8 cellular contexts compared by ENCODE assay signal in the genomic region with DNA sequence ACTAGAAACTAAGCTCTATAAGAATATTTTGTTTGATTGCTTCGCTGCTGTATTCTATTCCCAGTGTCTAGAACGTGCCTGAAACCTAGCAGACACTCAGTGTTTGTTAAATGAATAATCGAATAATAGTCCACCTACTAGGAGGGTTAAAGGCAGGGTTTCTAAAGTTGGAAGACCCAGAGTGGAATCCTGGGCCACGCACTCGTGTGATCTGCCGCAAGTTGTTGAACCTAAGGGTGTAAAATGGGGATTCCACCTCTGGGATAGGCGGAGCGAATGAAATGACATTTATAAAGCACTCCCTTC. TPM values are rescaled to one million over a fixed set of nuclear protein-coding genes. Genes with fewer than 3 reads are reported as not detected.
DNase-seq lines count a peak whose midpoint lies in the region; ATAC-seq and TF ChIP-seq lines count a peak whose summit lies in the region.

No MANE protein-coding gene starts in this region.

- H3K4me1 ChIP-seq in OCI-LY7 (ENCODE audit: insufficient read depth, low read length, poor library complexity, severe bottlenecking) = peaks cover 36% of the 10 kb centered on the region

- ATAC-seq in HG02642 (IDR thresholded peaks at IDR 0.05; ENCODE audit: poor library complexity, unreplicated experiment) (no peak), sciatic nerve (no peak)

- H3K4me2 ChIP-seq in OCI-LY7 (ENCODE audit: low read length) = peak overlapping the region; percentile 74

- H3K4me3 Mint-ChIP-seq in endothelial cell (ENCODE audit: unreplicated experiment) = peak overlapping the region; percentile 94
- peak overlapping the region; percentile 94 for H3K4me3 Mint-ChIP-seq in progenitor cell of endocrine pancreas (ENCODE audit: low read depth)

- H3K36me3 Mint-ChIP-seq in endothelial cell (ENCODE audit: low read depth, unreplicated experiment) = peaks cover 5% of the 10 kb centered on the region
- H3K36me3 Mint-ChIP-seq in progenitor cell of endocrine pancreas (ENCODE audit: insufficient read depth) = no peaks in the 10 kb centered on the region

- peaks cover 23% of the 10 kb centered on the region; the same call in 1 of the 2 replicates for H3K79me2 ChIP-seq in OCI-LY7 (ENCODE audit: insufficient read depth, low read depth, low read length)

- POLR2A ChIA-PET in OCI-LY7 (lab: Charles Lee) = no interaction called here

- intact Hi-C loops in OCI-LY7 (cut with micrococcal nuclease; ENCODE audit: unreplicated experiment) (loop anchor here (2.0 kb wide), 1 partner anchor 60 kb away; a partner anchor contains a TSS), sciatic nerve (cut with DNase I) (no loop called here)

- CTCF ChIA-PET in OCI-LY7 (lab: Charles Lee; ENCODE audit: unreplicated experiment) = interaction anchor here (0.5 kb wide), 1 partner anchor 41 kb away, joined by 3 read pairs; no protein-coding TSS in a partner anchor

- H2AFZ ChIP-seq in OCI-LY7 (ENCODE audit: low read length) = peak overlapping the region; percentile 77

- no peak for TF ChIP-seq CTCF in GM06990 (IDR thresholded peaks at IDR 0.05; ENCODE audit: insufficient read depth, low read length, poor library complexity, severe bottlenecking)
- TF ChIP-seq CTCF in OCI-LY7 (conservative IDR thresholded peaks at IDR 0.05; ENCODE audit: low read length) = no peak
- no peak for TF ChIP-seq CTCF in endothelial cell (IDR thresholded peaks at IDR 0.05; ENCODE audit: unreplicated experiment)
- no peak for TF ChIP-seq CTCF in progenitor cell of endocrine pancreas (IDR thresholded peaks at IDR 0.05; ENCODE audit: unreplicated experiment)

- no peaks in the 10 kb centered on the region for H3K9me3 ChIP-seq in OCI-LY7 (ENCODE audit: low read length)

- peak overlapping the region; percentile 68 for H3K27ac Mint-ChIP-seq in endothelial cell (ENCODE audit: unreplicated experiment)
- peak overlapping the region; percentile 80 for H3K27ac Mint-ChIP-seq in progenitor cell of endocrine pancreas

- H4K20me1 ChIP-seq in OCI-LY7 (ENCODE audit: insufficient read depth, low read length) = no peaks in the 10 kb centered on the region

- no peaks in the 10 kb centered on the region for H3K36me3 ChIP-seq in GM06990 (ENCODE audit: control insufficient read depth, insufficient read depth, low read length)
- H3K36me3 ChIP-seq in OCI-LY7 (ENCODE audit: insufficient read depth, low read length) = no peaks in the 10 kb centered on the region

- H3K9me3 Mint-ChIP-seq in endothelial cell (ENCODE audit: unreplicated experiment) (no peaks in the 10 kb centered on the region), progenitor cell of endocrine pancreas (ENCODE audit: low read depth) (no peaks in the 10 kb centered on the region)

- DNase-seq in GM06990 (ENCODE audit: extremely low read depth, insufficient read length) (no peak), OCI-LY7 (ENCODE audit: low spot score) (no peak), endothelial cell (ENCODE audit: low spot score) (no peak), progenitor cell of endocrine pancreas (ENCODE audit: low spot score, unreplicated experiment) (no peak), NCI-H446 (lab: John Stamatoyannopoulos, UW) (no peak), GM19238 (ENCODE audit: insufficient read length, low spot score) (no peak), sciatic nerve (ENCODE audit: low spot score) (no peak)

- H3K9me2 ChIP-seq in OCI-LY7 (ENCODE audit: insufficient read depth, low read length) = no peaks in the 10 kb centered on the region

- H3K27me3 Mint-ChIP-seq in endothelial cell (ENCODE audit: unreplicated experiment) (peaks cover 7% of the 10 kb centered on the region), progenitor cell of endocrine pancreas (no peaks in the 10 kb centered on the region)

- H3K4me1 Mint-ChIP-seq in endothelial cell (ENCODE audit: unreplicated experiment) (peaks cover 19% of the 10 kb centered on the region), progenitor cell of endocrine pancreas (ENCODE audit: low read depth) (peaks cover 21% of the 10 kb centered on the region)

- BruUV-seq in OCI-LY7 (replicated peaks; lab: Mats Ljungman, UMichigan) = TSS peak; percentile 98

- H3K27me3 ChIP-seq in GM06990 (replicated peaks; ENCODE audit: control insufficient read depth, insufficient read depth, low read length) = no peaks in the 10 kb centered on the region

- peak overlapping the region; percentile 56 for H3K27ac ChIP-seq in OCI-LY7 (ENCODE audit: low read depth, low read length, poor library complexity, severe bottlenecking)

- H3K4me3 ChIP-seq in GM06990 (replicated peaks; ENCODE audit: low read depth, low read length) = peak overlapping the region; percentile 63
- H3K4me3 ChIP-seq in OCI-LY7 (ENCODE audit: low read depth, low read length, poor library complexity, severe bottlenecking) = peak overlapping the region; percentile 66

RNA-seq across cellular contexts. Expression of a gene that starts 0.7 kb away (rescaled TPM):
- 7.9 and 11.5 TPM in 2 replicates for total RNA-seq in OCI-LY7 (2014; rRNA removed; shearing (Covaris generic))
- total RNA-seq in OCI-LY7 (2022) = 15.2 and 17.1 TPM in 2 replicates
- total RNA-seq in endothelial cell (ENCODE audit: unreplicated experiment) = 48.6 TPM
- 9.8 and 10.3 TPM in 2 replicates for total RNA-seq in progenitor cell of endocrine pancreas
- 30.6 TPM for total RNA-seq in sciatic nerve

RNA-seq across cellular contexts. Expression of a gene that starts 35.4 kb away (rescaled TPM):
- 1.2 and 1.5 TPM in 2 replicates for total RNA-seq in OCI-LY7 (2014; rRNA removed; shearing (Covaris generic))
- total RNA-seq in OCI-LY7 (2022) (12.7 and 14.0 TPM in 2 replicates), endothelial cell (ENCODE audit: unreplicated experiment) (2.6 TPM), progenitor cell of endocrine pancreas (7.7 and 8.1 TPM in 2 replicates), sciatic nerve (13.6 TPM)

RNA-seq across cellular contexts. Expression of a gene that starts 47.6 kb away (rescaled TPM):
- total RNA-seq in OCI-LY7 (2014; rRNA removed; shearing (Covaris generic)) = 30.3 and 39.2 TPM in 2 replicates
- total RNA-seq in OCI-LY7 (2022) (72.0 and 75.5 TPM in 2 replicates), endothelial cell (ENCODE audit: unreplicated experiment) (89.7 TPM), progenitor cell of endocrine pancreas (76.6 and 82.7 TPM in 2 replicates), sciatic nerve (75.7 TPM)

RNA-seq across cellular contexts. Expression of a gene that starts 47.8 kb away (rescaled TPM):
- 0.16 TPM in 1 of 2 replicates, not detected in the other for total RNA-seq in OCI-LY7 (2014; rRNA removed; shearing (Covaris generic))
- total RNA-seq in OCI-LY7 (2022) (1.2 and 1.7 TPM in 2 replicates), endothelial cell (ENCODE audit: unreplicated experiment) (1.3 TPM), progenitor cell of endocrine pancreas (0.41 and 1.2 TPM in 2 replicates), sciatic nerve (1.2 TPM)

RNA-seq across cellular contexts. Expression of a gene that starts 54.6 kb away (rescaled TPM):
- total RNA-seq in OCI-LY7 (2014; rRNA removed; shearing (Covaris generic)) = 0.08 and 0.98 TPM in 2 replicates
- total RNA-seq in OCI-LY7 (2022) (0.10 and 0.50 TPM in 2 replicates), endothelial cell (ENCODE audit: unreplicated experiment) (2.2 TPM), progenitor cell of endocrine pancreas (4.6 and 4.9 TPM in 2 replicates), sciatic nerve (9.1 TPM)
